ENCODE assay signal across 18 cellular contexts in the genomic region with DNA sequence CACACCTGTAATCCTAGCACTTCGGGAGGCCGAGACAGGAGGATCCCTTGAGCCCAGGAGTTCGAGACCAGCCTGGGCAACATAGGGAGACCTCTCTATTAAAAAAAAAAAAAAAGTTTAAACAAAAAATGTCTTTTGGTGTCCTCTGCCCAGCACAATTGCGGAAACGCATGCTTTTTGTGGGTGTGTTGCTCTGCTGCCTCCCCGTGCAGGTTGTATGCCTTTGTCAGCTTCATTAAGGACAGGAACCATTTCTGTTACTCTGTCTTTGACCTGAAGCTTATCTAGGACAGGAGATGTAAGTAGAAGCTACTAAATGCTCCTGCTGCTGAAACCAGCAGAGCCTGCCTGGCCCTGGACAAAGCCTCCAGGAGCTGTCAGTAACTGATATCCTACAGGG. TPM values are rescaled to one million over a fixed set of nuclear protein-coding genes. Genes with fewer than 3 reads are reported as not detected.
DNase-seq lines count a peak whose midpoint lies in the region; ATAC-seq and TF ChIP-seq lines count a peak whose summit lies in the region.
"Had no signal": no experiment of that assay in that cellular context is flagged by ENCODE, and none has a peak within 500 bp of the region (broad histone marks: within the 10 kb centered on the region; RNA-seq: fewer than 3 reads in every experiment).

No MANE protein-coding gene starts in this region.

- H3K4me3 Mint-ChIP-seq in HFFc6 (no peak overlapping the region), mesothelial cell of epicardium (no peak overlapping the region)
- H3K4me3 Mint-ChIP-seq in stimulated activated effector memory CD8-positive, alpha-beta T cell treated with anti-CD3 and anti-CD28 coated beads, Interleukin-12 subunit alpha, Interleukin-12 subunit beta, amount 100 ng/mL, for 72 hours: no peak overlapping the region
- H3K4me3 Mint-ChIP-seq: CD8-positive, alpha-beta memory T cell had no signal

- no peaks in the 10 kb centered on the region for H3K27me3 ChIP-seq in WERI-Rb-1 (ENCODE audit: insufficient read depth, low read depth, severe bottlenecking)

- TF ChIP-seq CTCF in HFFc6 (IDR thresholded peaks at IDR 0.05) (no peak), WERI-Rb-1 (IDR thresholded peaks at IDR 0.05; ENCODE audit: low read depth, low read length) (no peak), mesothelial cell of epicardium (IDR thresholded peaks at IDR 0.05; ENCODE audit: unreplicated experiment) (no peak)

- H3K9me3 Mint-ChIP-seq in HFFc6 (peaks cover 5% of the 10 kb centered on the region; the same call in 1 of the 2 replicates), mesothelial cell of epicardium (peaks cover 8% of the 10 kb centered on the region)
- H3K9me3 Mint-ChIP-seq in stimulated activated effector memory CD8-positive, alpha-beta T cell treated with anti-CD3 and anti-CD28 coated beads, Interleukin-12 subunit alpha, Interleukin-12 subunit beta, amount 100 ng/mL, for 72 hours: no peaks in the 10 kb centered on the region

- H3K27ac Mint-ChIP-seq in HFFc6 (peak overlapping the region; percentile 18; the same call in 1 of the 2 replicates), mesothelial cell of epicardium (peak overlapping the region; percentile 94)
- peak overlapping the region; percentile 43 for H3K27ac Mint-ChIP-seq in stimulated activated effector memory CD8-positive, alpha-beta T cell treated with anti-CD3 and anti-CD28 coated beads, Interleukin-12 subunit alpha, Interleukin-12 subunit beta, amount 100 ng/mL, for 72 hours

- H3K36me3 Mint-ChIP-seq in HFFc6 (ENCODE audit: low read depth): peaks cover 9% of the 10 kb centered on the region; the same call in 1 of the 2 replicates
- peaks cover 3% of the 10 kb centered on the region for H3K36me3 Mint-ChIP-seq in mesothelial cell of epicardium
- no peaks in the 10 kb centered on the region for H3K36me3 Mint-ChIP-seq in stimulated activated effector memory CD8-positive, alpha-beta T cell treated with anti-CD3 and anti-CD28 coated beads, Interleukin-12 subunit alpha, Interleukin-12 subunit beta, amount 100 ng/mL, for 72 hours
- H3K36me3 Mint-ChIP-seq: CD8-positive, alpha-beta memory T cell had no signal

- H3K36me3 ChIP-seq in WERI-Rb-1: no peaks in the 10 kb centered on the region

- H3K4me1 Mint-ChIP-seq in HFFc6 (ENCODE audit: low read depth) (peaks cover 40% of the 10 kb centered on the region), mesothelial cell of epicardium (peaks cover 36% of the 10 kb centered on the region)
- peaks cover 10% of the 10 kb centered on the region for H3K4me1 Mint-ChIP-seq in stimulated activated effector memory CD8-positive, alpha-beta T cell treated with anti-CD3 and anti-CD28 coated beads, Interleukin-12 subunit alpha, Interleukin-12 subunit beta, amount 100 ng/mL, for 72 hours
- H3K4me1 Mint-ChIP-seq: CD8-positive, alpha-beta memory T cell had no signal

- no peak for ATAC-seq in stimulated activated effector memory CD8-positive, alpha-beta T cell treated with anti-CD3 and anti-CD28 coated beads, Interleukin-12 subunit alpha, Interleukin-12 subunit beta, amount 100 ng/mL, for 72 hours
- no peak for ATAC-seq in HG03521 (IDR thresholded peaks at IDR 0.05; ENCODE audit: unreplicated experiment)
- ATAC-seq: PC-3 had no signal

- no peaks in the 10 kb centered on the region for H3K9me3 ChIP-seq in WERI-Rb-1 (ENCODE audit: severe bottlenecking)

- no peak overlapping the region for H3K4me3 ChIP-seq in WERI-Rb-1 (ENCODE audit: low read depth, low read length)
- H3K4me3 ChIP-seq: SK-N-MC had no signal

- H3K27ac ChIP-seq in WERI-Rb-1: peak overlapping the region; percentile 98
- H3K27ac ChIP-seq: SK-N-MC had no signal

- H3K27me3 Mint-ChIP-seq in HFFc6 (ENCODE audit: insufficient read depth) (no peaks in the 10 kb centered on the region), mesothelial cell of epicardium (ENCODE audit: low read depth) (no peaks in the 10 kb centered on the region)
- H3K27me3 Mint-ChIP-seq: CD8-positive, alpha-beta memory T cell had no signal

- no peak for DNase-seq in HFFc6
- DNase-seq in WERI-Rb-1: no peak
- DNase-seq in mesothelial cell of epicardium (ENCODE audit: low spot score in 2 of 2, unreplicated experiment in 2 of 2): no peak
- DNase-seq in stimulated activated effector memory CD8-positive, alpha-beta T cell treated with anti-CD3 and anti-CD28 coated beads, Interleukin-12 subunit alpha, Interleukin-12 subunit beta, amount 100 ng/mL, for 72 hours (ENCODE audit: low spot score in 2 of 2): no peak
- no peak for DNase-seq in GDM1 (lab: John Stamatoyannopoulos, UW)
- DNase-seq in HT-29 (ENCODE audit: low spot score): no peak
- DNase-seq: C1 segment of cervical spinal cord; CD8-positive, alpha-beta memory T cell; EL; NCI-H1417 treated with DMSO at 0.1 percent for 48 hours; NCI-H187 treated with DMSO at 0.1 percent for 48 hours; NCI-H345; NCI-H524 treated with DMSO at 0.1 percent for 48 hours; PC-3 had no signal

RNA-seq across cellular contexts. Expression of gene ANKRD2, which starts 21.3 kb away (rescaled TPM):
- total RNA-seq in HFFc6 (2021; fragmentation: NEBNext Ultra II Directional; extraction: Animal tissue kit (Norgen Biotek cat#: 25700)): 1 to 10 TPM in 4 of 6 experiments, under 1 TPM in 2; 0.31 to 7.7 (median 6.5) TPM
- 0.20 to 0.24 TPM (median 0.20 TPM) in 3 replicates for total RNA-seq in mesothelial cell of epicardium
- total RNA-seq in HT-29 (2014; rRNA removed; shearing (Covaris generic)): 0.23 TPM in 1 of 2 replicates, not detected in the other
- total RNA-seq: CD8-positive, alpha-beta memory T cell; M059J had no signal

RNA-seq across cellular contexts. Expression of gene HOGA1, which starts 32.9 kb away (rescaled TPM):
- total RNA-seq in HFFc6 (2021; fragmentation: NEBNext Ultra II Directional; extraction: Animal tissue kit (Norgen Biotek cat#: 25700)): under 1 TPM; 0.26 to 0.66 (median 0.46) TPM
- 0.31 to 0.50 TPM (median 0.40 TPM) in 3 replicates for total RNA-seq in mesothelial cell of epicardium
- 0.26 and 0.36 TPM in 2 replicates for total RNA-seq in HT-29 (2014; rRNA removed; shearing (Covaris generic))
- total RNA-seq: CD8-positive, alpha-beta memory T cell had no signal

RNA-seq across cellular contexts. Expression of gene C10orf62, which starts 38.2 kb away (rescaled TPM):
- not detected for total RNA-seq in HFFc6 (2021; fragmentation: NEBNext Ultra II Directional; extraction: Animal tissue kit (Norgen Biotek cat#: 25700))
- not detected in 3 replicates for total RNA-seq in mesothelial cell of epicardium
- not detected in 2 replicates for total RNA-seq in HT-29 (2014; rRNA removed; shearing (Covaris generic))
- total RNA-seq: CD8-positive, alpha-beta memory T cell; H4; M059J; PC-3 had no signal

RNA-seq across cellular contexts. Expression of gene UBTD1, which starts 52.5 kb away (rescaled TPM):
- total RNA-seq in HFFc6 (2021; fragmentation: NEBNext Ultra II Directional; extraction: Animal tissue kit (Norgen Biotek cat#: 25700)): 10 to 100 TPM; 31.3 to 42.1 (median 34.8) TPM
- total RNA-seq in mesothelial cell of epicardium: 9.1 to 9.4 TPM (median 9.4 TPM) in 3 replicates
- total RNA-seq in HT-29 (2014; rRNA removed; shearing (Covaris generic)): 21.2 and 23.5 TPM in 2 replicates

RNA-seq across cellular contexts. Expression of gene MMS19, which starts 53.0 kb away (rescaled TPM):
- total RNA-seq in HFFc6 (2021; fragmentation: NEBNext Ultra II Directional; extraction: Animal tissue kit (Norgen Biotek cat#: 25700)): 10 to 100 TPM; 53.8 to 61.2 (median 56.3) TPM
- 82.5 to 88.1 TPM (median 84.9 TPM) in 3 replicates for total RNA-seq in mesothelial cell of epicardium
- 78.7 and 103 TPM in 2 replicates for total RNA-seq in HT-29 (2014; rRNA removed; shearing (Covaris generic))

Comparison
In these comparisons a context has a peak if more than half of its experiments do, and no peak if none do; other contexts are left out.
1. H3K27ac Mint-ChIP-seq: peak in every context shown above with its lines; median percentile 94 in mesothelial cell of epicardium; 43 in stimulated activated effector memory CD8-positive, alpha-beta T cell treated with anti-CD3 and anti-CD28 coated beads, Interleukin-12 subunit alpha, Interleukin-12 subunit beta, amount 100 ng/mL, for 72 hours; 18 in HFFc6.